In the genomic region with DNA sequence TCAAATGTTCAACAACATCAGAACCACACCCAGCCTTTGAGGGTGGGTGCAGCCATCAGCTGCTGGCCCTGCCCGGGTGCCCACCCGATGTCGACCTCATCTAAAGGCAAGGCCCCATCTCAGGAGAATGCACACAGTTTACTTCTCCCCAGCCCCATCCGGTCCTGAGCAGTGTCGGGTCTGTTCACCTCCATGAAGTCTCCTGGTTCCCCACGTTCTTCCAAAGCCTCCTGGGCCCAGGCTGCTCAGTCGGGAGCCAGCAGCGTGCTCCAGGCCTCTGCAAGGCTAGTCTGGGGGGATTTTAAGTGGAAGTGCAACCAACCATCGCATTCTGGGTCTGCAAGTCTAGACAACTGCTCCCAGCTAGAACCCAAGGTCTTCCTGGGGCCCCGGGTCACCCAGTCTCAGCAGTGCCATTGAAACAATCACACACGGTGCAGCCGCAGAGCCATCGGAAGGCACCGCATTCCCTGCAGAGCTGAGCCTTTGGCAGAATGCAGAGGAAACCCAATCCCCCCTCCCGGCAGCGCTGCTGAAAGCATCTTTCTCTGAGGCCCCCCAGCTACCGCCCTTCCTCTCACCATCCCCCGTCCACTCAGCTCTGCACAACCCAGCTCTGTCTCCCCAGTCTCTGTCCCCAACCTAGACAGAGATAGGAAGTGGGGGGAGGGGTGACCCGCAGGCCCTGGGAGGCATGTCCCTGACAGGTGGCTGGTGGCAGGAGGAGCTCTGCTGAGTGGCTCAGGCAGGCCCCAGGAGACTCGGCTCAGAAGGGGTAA, we compare ENCODE assay signal across 10 cellular contexts. TPM values are rescaled to one million over a fixed set of nuclear protein-coding genes. Genes with fewer than 3 reads are reported as not detected.
DNase-seq lines count a peak whose midpoint lies in the region; ATAC-seq and FAIRE-seq lines count a peak whose summit lies in the region.
"Had no signal": no experiment of that assay in that cellular context is flagged by ENCODE, and none has a peak within 500 bp of the region (broad histone marks: within the 10 kb centered on the region; RNA-seq: fewer than 3 reads in every experiment).

No MANE protein-coding gene starts in this region.

- H3K27ac ChIP-seq in neuronal stem cell (replicated peaks; ENCODE audit: low read length) = no peak overlapping the region
- H3K27ac ChIP-seq: C4-2B had no signal

- peak overlapping the region; percentile 42 for H3K9ac ChIP-seq in NT2/D1 (ENCODE audit: insufficient read length, low read depth)
- H3K9ac ChIP-seq in neuronal stem cell (ENCODE audit: low read depth, low read length, poor library complexity) = no peak overlapping the region

- H3K27ac Mint-ChIP-seq in activated CD4-positive, alpha-beta T cell treated with anti-CD3 and anti-CD28 coated beads, Interleukin-2, amount 10 ng/mL, durations not matched to agents 24 days and 14 days = no peak overlapping the region
- H3K27ac Mint-ChIP-seq: T-cell had no signal

- peak overlapping the region; percentile 29 for H3K23ac ChIP-seq in neuronal stem cell (ENCODE audit: low read depth, low read length, poor library complexity)

- H3K79me1 ChIP-seq in neuronal stem cell (ENCODE audit: low read depth, low read length) = no peaks in the 10 kb centered on the region

- no peak overlapping the region for H3K4ac ChIP-seq in neuronal stem cell (ENCODE audit: low read length)

- H2AK5ac ChIP-seq in neuronal stem cell (ENCODE audit: low read depth, low read length) = peak overlapping the region; percentile 10

- peak; percentile 67 for ATAC-seq in HG02642 (IDR thresholded peaks at IDR 0.05; ENCODE audit: poor library complexity, unreplicated experiment)

- peaks cover 11% of the 10 kb centered on the region for H3K4me1 Mint-ChIP-seq in activated CD4-positive, alpha-beta T cell treated with anti-CD3 and anti-CD28 coated beads, Interleukin-2, amount 10 ng/mL, durations not matched to agents 24 days and 14 days

- no peaks in the 10 kb centered on the region for H3K27me3 Mint-ChIP-seq in activated CD4-positive, alpha-beta T cell treated with anti-CD3 and anti-CD28 coated beads, Interleukin-2, amount 10 ng/mL, durations not matched to agents 24 days and 14 days
- H3K27me3 Mint-ChIP-seq: T-cell had no signal

- no peaks in the 10 kb centered on the region for H3K36me3 Mint-ChIP-seq in activated CD4-positive, alpha-beta T cell treated with anti-CD3 and anti-CD28 coated beads, Interleukin-2, amount 10 ng/mL, durations not matched to agents 24 days and 14 days (ENCODE audit: low read depth)

- H3K36me3 ChIP-seq in NT2/D1 (ENCODE audit: insufficient read depth, insufficient read length, low read length) = no peaks in the 10 kb centered on the region
- no peaks in the 10 kb centered on the region for H3K36me3 ChIP-seq in neuronal stem cell (replicated peaks in 1 of 2; ENCODE audit: control insufficient read depth in 2 of 2, insufficient read depth in 2 of 2, low read length in 2 of 2)

- peak overlapping the region; percentile 13 for H3K4me2 ChIP-seq in neuronal stem cell (ENCODE audit: insufficient read depth, low read length, poor library complexity, severe bottlenecking)

- H2BK120ac ChIP-seq in neuronal stem cell (ENCODE audit: low read depth, low read length) = no peak overlapping the region

- peak; percentile 77 for DNase-seq in activated CD4-positive, alpha-beta T cell treated with anti-CD3 and anti-CD28 coated beads, Interleukin-2, amount 10 ng/mL, durations not matched to agents 24 days and 14 days
- no peak for DNase-seq in activated CD4-positive, alpha-beta T cell treated with anti-CD3 and anti-CD28 coated beads for 4 hours
- DNase-seq in NT2/D1 (ENCODE audit: low read depth, low spot score) (no peak), neuronal stem cell (ENCODE audit: low spot score) (no peak), NCI-H526 treated with DMSO at 0.1 percent for 48 hours (lab: John Stamatoyannopoulos, UW) (no peak), SIG-M5 (lab: John Stamatoyannopoulos, UW) (no peak), HTR-8/SVneo (ENCODE audit: insufficient read length, low spot score) (no peak)

- intact Hi-C loops in activated CD4-positive, alpha-beta T cell treated with anti-CD3 and anti-CD28 coated beads, Interleukin-2, amount 10 ng/mL, durations not matched to agents 24 days and 14 days (cut with micrococcal nuclease) = no loop called here

- H3K14ac ChIP-seq in neuronal stem cell (ENCODE audit: low read length) = no peak overlapping the region

- FAIRE-seq in HTR-8/SVneo (lab: Jason Lieb, UNC) = no peak

- H3K4me3 Mint-ChIP-seq in activated CD4-positive, alpha-beta T cell treated with anti-CD3 and anti-CD28 coated beads, Interleukin-2, amount 10 ng/mL, durations not matched to agents 24 days and 14 days = no peak overlapping the region

- no peak overlapping the region for H4K91ac ChIP-seq in neuronal stem cell (ENCODE audit: low read depth, low read length, poor library complexity)

- no peak overlapping the region for H2BK12ac ChIP-seq in neuronal stem cell (ENCODE audit: low read length)

- H2BK5ac ChIP-seq in neuronal stem cell (ENCODE audit: low read length) = no peak overlapping the region

- H3K4me1 ChIP-seq in NT2/D1 (ENCODE audit: insufficient read depth, insufficient read length) (peaks cover 27% of the 10 kb centered on the region), neuronal stem cell (ENCODE audit: control insufficient read depth in 2 of 2, insufficient read depth in 1 of 2, low read depth in 1 of 2, low read length in 2 of 2) (peaks cover 14 to 27% of the 10 kb centered on the region in 2 donors)

- peak overlapping the region; percentile 16 for H2BK15ac ChIP-seq in neuronal stem cell (ENCODE audit: low read length)

- H3K18ac ChIP-seq in neuronal stem cell (ENCODE audit: low read length) = peak overlapping the region; percentile 65

- H3K9me3 ChIP-seq in NT2/D1 (ENCODE audit: insufficient read depth, low read length) (peaks cover 13% of the 10 kb centered on the region), neuronal stem cell (replicated peaks in 1 of 2; ENCODE audit: control insufficient read depth in 2 of 2, insufficient read depth in 1 of 2, low read depth in 1 of 2, low read length in 2 of 2) (peaks cover 0 to 10% of the 10 kb centered on the region in 2 donors)

- peak overlapping the region; percentile 84 for H2AFZ ChIP-seq in neuronal stem cell (ENCODE audit: low read length)

- H3K9me3 Mint-ChIP-seq in activated CD4-positive, alpha-beta T cell treated with anti-CD3 and anti-CD28 coated beads, Interleukin-2, amount 10 ng/mL, durations not matched to agents 24 days and 14 days = no peaks in the 10 kb centered on the region

- no CpG with 5 or more reads among the region's 20 CpGs for WGBS in neuronal stem cell (ENCODE audit: extremely low coverage in 2 of 2, insufficient read length in 2 of 2, insufficient replicate concordance in 1 of 2), 2 donors

- H3K4me3 ChIP-seq in NT2/D1 (ENCODE audit: insufficient read length, low read depth) (no peak overlapping the region), neuronal stem cell (ENCODE audit: low read length in 2 of 2) (no peak overlapping the region)

- no peaks in the 10 kb centered on the region for H3K27me3 ChIP-seq in NT2/D1 (ENCODE audit: insufficient read depth, insufficient read length)
- no peaks in the 10 kb centered on the region for H3K27me3 ChIP-seq in neuronal stem cell (ENCODE audit: control insufficient read depth in 3 of 3, insufficient read depth in 3 of 3, low read depth in 1 of 3, low read length in 3 of 3)

- no peak overlapping the region for H4K8ac ChIP-seq in neuronal stem cell (ENCODE audit: low read depth, low read length)

RNA-seq across cellular contexts. Expression of a gene that starts 8.5 kb away (rescaled TPM):
- total RNA-seq in activated CD4-positive, alpha-beta T cell treated with anti-CD3 and anti-CD28 coated beads, Interleukin-2, amount 10 ng/mL, durations not matched to agents 24 days and 14 days = 0.07 and 0.26 TPM in 2 replicates
- 0.45 TPM for polyA plus RNA-seq in neuronal stem cell (2013, experiment 1 of 2)
- 0.46 TPM for polyA plus RNA-seq in neuronal stem cell (2013, experiment 2 of 2)

RNA-seq across cellular contexts. Expression of a gene that starts 29.9 kb away (rescaled TPM):
- not detected in 2 replicates for total RNA-seq in activated CD4-positive, alpha-beta T cell treated with anti-CD3 and anti-CD28 coated beads, Interleukin-2, amount 10 ng/mL, durations not matched to agents 24 days and 14 days
- polyA plus RNA-seq in neuronal stem cell (2013, experiment 1 of 2) = 0.06 TPM
- polyA plus RNA-seq in neuronal stem cell (2013, experiment 2 of 2) = 0.07 TPM
- total RNA-seq: T-cell had no signal

RNA-seq across cellular contexts. Expression of a gene that starts 47.8 kb away (rescaled TPM):
- 109 TPM in 2 replicates for total RNA-seq in activated CD4-positive, alpha-beta T cell treated with anti-CD3 and anti-CD28 coated beads, Interleukin-2, amount 10 ng/mL, durations not matched to agents 24 days and 14 days
- 19.6 TPM for polyA plus RNA-seq in neuronal stem cell (2013, experiment 1 of 2)
- polyA plus RNA-seq in neuronal stem cell (2013, experiment 2 of 2) = 19.6 TPM

RNA-seq across cellular contexts. Expression of a gene that starts 50.2 kb away (rescaled TPM):
- total RNA-seq in activated CD4-positive, alpha-beta T cell treated with anti-CD3 and anti-CD28 coated beads, Interleukin-2, amount 10 ng/mL, durations not matched to agents 24 days and 14 days = 0.24 and 0.37 TPM in 2 replicates
- 0.43 TPM for polyA plus RNA-seq in neuronal stem cell (2013, experiment 1 of 2)
- polyA plus RNA-seq in neuronal stem cell (2013, experiment 2 of 2) = 0.37 TPM
- total RNA-seq: T-cell had no signal
